In the genomic region with DNA sequence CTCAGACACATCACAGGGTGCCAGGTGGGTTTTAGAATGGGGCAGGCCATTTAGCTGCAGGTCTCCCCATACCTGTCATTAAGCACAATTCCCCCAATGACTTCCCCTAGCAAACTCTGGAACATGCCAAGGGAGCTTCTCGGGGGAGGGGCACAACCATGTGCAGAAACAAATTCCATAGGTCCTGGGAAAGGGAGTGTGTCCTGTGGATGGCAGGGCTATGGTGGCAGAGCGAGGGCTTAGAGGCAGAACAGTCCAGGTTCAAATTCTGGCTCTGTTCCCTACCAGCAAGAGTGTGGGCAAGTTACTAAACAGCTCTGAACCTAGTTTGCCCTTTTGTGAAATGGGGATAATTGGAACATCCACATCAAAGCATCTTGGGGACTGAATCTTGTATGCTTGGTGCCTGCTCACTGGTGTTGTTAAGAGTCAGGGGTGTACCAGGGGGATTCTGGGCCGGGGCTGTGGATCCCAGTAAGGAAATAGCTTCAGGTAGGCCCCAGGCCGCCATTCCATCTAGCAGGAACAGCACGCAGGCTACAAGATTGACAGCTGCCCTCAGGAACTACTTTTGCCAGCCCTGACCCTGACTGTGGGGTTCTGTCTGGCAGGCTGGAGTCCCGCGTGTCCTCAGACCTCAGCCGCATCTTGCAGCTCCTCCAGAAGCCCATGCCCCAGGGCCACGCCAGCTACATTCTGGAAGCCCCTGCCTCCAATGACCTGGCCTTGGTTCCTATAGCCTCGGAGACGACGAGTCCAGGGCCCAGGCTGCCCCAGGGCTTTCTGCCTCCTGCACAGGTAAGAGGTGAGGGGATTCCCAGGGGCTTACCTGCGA, we compare ENCODE assay signal across 2 cellular contexts.
TF ChIP-seq lines count a peak whose summit lies in the region.

No MANE protein-coding gene starts in this region.

TF ChIP-seq in SK-N-SH, 30 proteins besides CTCF, POLR2A, EP300 and RAD21:
- TF ChIP-seq FOXJ3 (CRISPR knock-in tag; IDR thresholded peaks at IDR 0.05) (no peak), RXRA (IDR thresholded peaks at IDR 0.05; ENCODE audit: borderline replicate concordance, low read depth) (no peak), TEAD4 (IDR thresholded peaks at IDR 0.05; ENCODE audit: borderline replicate concordance, insufficient read depth) (no peak), POLR2AphosphoS5 (IDR thresholded peaks at IDR 0.05; ENCODE audit: low read depth, low read length) (no peak), TCF12 (IDR thresholded peaks at IDR 0.05) (no peak), EZH2phosphoT487 (IDR thresholded peaks at IDR 0.05; ENCODE audit: borderline replicate concordance, low read depth) (no peak), YY1 (IDR thresholded peaks at IDR 0.05; ENCODE audit: low read depth) (no peak), SIN3A (IDR thresholded peaks at IDR 0.05; ENCODE audit: borderline replicate concordance, low read depth, low read length) (no peak), MXI1 (IDR thresholded peaks at IDR 0.05; ENCODE audit: low read depth, low read length) (no peak), GABPA (IDR thresholded peaks at IDR 0.05; ENCODE audit: low read depth) (no peak), TAF1 (IDR thresholded peaks at IDR 0.05; ENCODE audit: borderline replicate concordance, low read depth, low read length) (no peak), CHD2 (IDR thresholded peaks at IDR 0.05; ENCODE audit: low read length, partially characterized antibody) (no peak)
- TF ChIP-seq, protein P1, sequence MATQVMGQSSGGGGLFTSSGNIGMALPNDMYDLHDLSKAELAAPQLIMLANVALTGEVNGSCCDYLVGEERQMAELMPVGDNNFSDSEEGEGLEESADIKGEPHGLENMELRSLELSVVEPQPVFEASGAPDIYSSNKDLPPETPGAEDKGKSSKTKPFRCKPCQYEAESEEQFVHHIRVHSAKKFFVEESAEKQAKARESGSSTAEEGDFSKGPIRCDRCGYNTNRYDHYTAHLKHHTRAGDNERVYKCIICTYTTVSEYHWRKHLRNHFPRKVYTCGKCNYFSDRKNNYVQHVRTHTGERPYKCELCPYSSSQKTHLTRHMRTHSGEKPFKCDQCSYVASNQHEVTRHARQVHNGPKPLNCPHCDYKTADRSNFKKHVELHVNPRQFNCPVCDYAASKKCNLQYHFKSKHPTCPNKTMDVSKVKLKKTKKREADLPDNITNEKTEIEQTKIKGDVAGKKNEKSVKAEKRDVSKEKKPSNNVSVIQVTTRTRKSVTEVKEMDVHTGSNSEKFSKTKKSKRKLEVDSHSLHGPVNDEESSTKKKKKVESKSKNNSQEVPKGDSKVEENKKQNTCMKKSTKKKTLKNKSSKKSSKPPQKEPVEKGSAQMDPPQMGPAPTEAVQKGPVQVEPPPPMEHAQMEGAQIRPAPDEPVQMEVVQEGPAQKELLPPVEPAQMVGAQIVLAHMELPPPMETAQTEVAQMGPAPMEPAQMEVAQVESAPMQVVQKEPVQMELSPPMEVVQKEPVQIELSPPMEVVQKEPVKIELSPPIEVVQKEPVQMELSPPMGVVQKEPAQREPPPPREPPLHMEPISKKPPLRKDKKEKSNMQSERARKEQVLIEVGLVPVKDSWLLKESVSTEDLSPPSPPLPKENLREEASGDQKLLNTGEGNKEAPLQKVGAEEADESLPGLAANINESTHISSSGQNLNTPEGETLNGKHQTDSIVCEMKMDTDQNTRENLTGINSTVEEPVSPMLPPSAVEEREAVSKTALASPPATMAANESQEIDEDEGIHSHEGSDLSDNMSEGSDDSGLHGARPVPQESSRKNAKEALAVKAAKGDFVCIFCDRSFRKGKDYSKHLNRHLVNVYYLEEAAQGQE (IDR thresholded peaks at IDR 0.05; ENCODE audit: low read depth, low read length): no peak

TF ChIP-seq in SK-N-SH treated with all-trans-retinoic acid at 6 μM for 48 hours, 23 proteins besides CTCF, POLR2A, EP300 and RAD21:
- TF ChIP-seq BACH2 (CRISPR knock-in tag; IDR thresholded peaks at IDR 0.05; ENCODE audit: borderline replicate concordance) (no peak), ISL1 (CRISPR knock-in tag; IDR thresholded peaks at IDR 0.05) (no peak)
- TF ChIP-seq, protein P2, sequence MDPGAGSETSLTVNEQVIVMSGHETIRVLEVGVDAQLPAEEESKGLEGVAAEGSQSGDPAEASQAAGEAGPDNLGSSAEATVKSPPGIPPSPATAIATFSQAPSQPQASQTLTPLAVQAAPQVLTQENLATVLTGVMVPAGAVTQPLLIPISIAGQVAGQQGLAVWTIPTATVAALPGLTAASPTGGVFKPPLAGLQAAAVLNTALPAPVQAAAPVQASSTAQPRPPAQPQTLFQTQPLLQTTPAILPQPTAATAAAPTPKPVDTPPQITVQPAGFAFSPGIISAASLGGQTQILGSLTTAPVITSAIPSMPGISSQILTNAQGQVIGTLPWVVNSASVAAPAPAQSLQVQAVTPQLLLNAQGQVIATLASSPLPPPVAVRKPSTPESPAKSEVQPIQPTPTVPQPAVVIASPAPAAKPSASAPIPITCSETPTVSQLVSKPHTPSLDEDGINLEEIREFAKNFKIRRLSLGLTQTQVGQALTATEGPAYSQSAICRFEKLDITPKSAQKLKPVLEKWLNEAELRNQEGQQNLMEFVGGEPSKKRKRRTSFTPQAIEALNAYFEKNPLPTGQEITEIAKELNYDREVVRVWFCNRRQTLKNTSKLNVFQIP (CRISPR knock-in tag; IDR thresholded peaks at IDR 0.05; ENCODE audit: borderline replicate concordance, low read depth): no peak
TF ChIP-seq in SK-N-SH treated with all-trans-retinoic acid at 6 μM for 48 hours: peak in this region for 0.
